In the genomic region with DNA sequence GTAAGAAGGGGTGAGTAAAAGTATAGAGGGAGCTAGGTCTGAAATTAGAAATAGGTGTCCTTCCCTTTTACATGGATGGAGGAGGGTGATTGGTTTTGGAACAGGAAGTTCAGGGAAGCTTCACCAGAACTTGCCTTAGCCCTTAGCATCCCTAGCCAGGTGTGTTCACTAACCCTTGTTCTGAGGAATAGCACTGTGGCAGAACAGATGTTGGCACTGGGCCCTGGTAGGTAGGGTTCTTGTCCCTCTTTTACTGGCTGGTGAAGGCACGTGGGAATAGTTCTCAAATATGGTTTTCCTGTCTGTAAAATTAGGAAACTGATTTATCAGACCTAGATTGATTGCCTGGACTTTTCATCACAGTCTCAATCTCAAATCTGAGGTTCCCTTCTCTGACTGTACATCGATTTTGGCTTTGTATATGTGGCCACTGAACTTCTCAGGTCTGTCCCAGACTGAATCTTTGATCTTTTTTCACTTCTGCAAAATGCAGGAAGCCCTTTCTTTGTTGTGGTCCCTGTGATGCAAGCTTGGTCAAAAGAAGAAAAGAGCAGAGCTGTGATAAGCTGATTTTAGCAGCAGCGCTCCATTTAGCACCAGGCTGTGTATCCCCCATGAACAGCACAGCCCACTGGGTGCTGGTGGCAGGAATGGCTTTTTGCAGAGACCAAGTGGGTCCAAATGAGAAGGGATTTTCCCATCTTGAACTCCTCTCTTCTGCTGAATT, we compare ENCODE assay signal across 8 cellular contexts.
DNase-seq lines count a peak whose midpoint lies in the region; ATAC-seq and TF ChIP-seq lines count a peak whose summit lies in the region.

No MANE protein-coding gene starts in this region.

- ATAC-seq in DND-41 (ENCODE audit: insufficient read depth, low read depth), result 0 out of 3 replicates have a peak, but pooled peaks have one; percentile 44
- ATAC-seq in GM19324 (IDR thresholded peaks at IDR 0.05; ENCODE audit: low FRiP score, unreplicated experiment), result peak; percentile 88
- peak; percentile 94 for ATAC-seq in HG03039 (IDR thresholded peaks at IDR 0.05; ENCODE audit: unreplicated experiment)
- ATAC-seq in WTC11, result no peak

- no peaks in the 10 kb centered on the region for H3K36me3 Mint-ChIP-seq in WTC11

- H3K4me3 ChIP-seq in DND-41 (ENCODE audit: low read depth in 1 of 2, low read length in 2 of 2), result no peak overlapping the region
- peak overlapping the region; percentile 14; the same call in 1 of the 2 replicates for H3K4me3 ChIP-seq in OCI-LY3 (ENCODE audit: low read length)

- H3K79me2 ChIP-seq in DND-41 (ENCODE audit: insufficient read depth, low read length), result no peaks in the 10 kb centered on the region
- no peaks in the 10 kb centered on the region for H3K79me2 ChIP-seq in OCI-LY3 (ENCODE audit: low read length)

- H3K9me3 ChIP-seq in DND-41 (ENCODE audit: insufficient read depth, low read length, severe bottlenecking), result no peaks in the 10 kb centered on the region
- no peaks in the 10 kb centered on the region for H3K9me3 ChIP-seq in OCI-LY3 (ENCODE audit: insufficient read depth, low read length)

- H3K27ac ChIP-seq in DND-41 (ENCODE audit: low read length) (no peak overlapping the region), OCI-LY3 (ENCODE audit: low read length) (no peak overlapping the region)

- H3K27ac Mint-ChIP-seq in WTC11, result no peak overlapping the region

- H2AFZ ChIP-seq in DND-41 (ENCODE audit: low read depth, low read length) (no peak overlapping the region), OCI-LY3 (ENCODE audit: low read depth, low read length) (no peak overlapping the region)

- CTCF ChIA-PET in WTC11 (lab: Charles Lee), result interaction anchor here (1.1 to 1.3 kb wide), 2 partner anchors 9 to 21 kb away, joined by 3 to 4 read pairs; no protein-coding TSS in a partner anchor

- H3K4me3 Mint-ChIP-seq in WTC11, result no peak overlapping the region

- TF ChIP-seq CTCF in DND-41 (IDR thresholded peaks at IDR 0.05; ENCODE audit: borderline replicate concordance, extremely low read depth, low read length, poor library complexity, severe bottlenecking) (no peak), OCI-LY3 (IDR thresholded peaks at IDR 0.05; ENCODE audit: low read depth, low read length) (no peak), WTC11 (IDR thresholded peaks at IDR 0.05) (no peak)

- no peaks in the 10 kb centered on the region for H3K27me3 Mint-ChIP-seq in WTC11 (ENCODE audit: low read depth)

- DNase-seq in DND-41, result peak; percentile 7
- no peak for DNase-seq in NCI-H2227 (lab: John Stamatoyannopoulos, UW; ENCODE audit: unreplicated experiment)
- no peak for DNase-seq in activated naive CD4-positive, alpha-beta T cell treated with anti-CD3 and anti-CD28 coated beads, Interleukin-2, amount 50 U/mL, for 16 hours
- no peak for DNase-seq in iPS-NIHi7 (ENCODE audit: extremely low spot score)
- DNase-seq in WTC11 (ENCODE audit: low spot score), result no peak

- H3K4me1 Mint-ChIP-seq in WTC11, result no peaks in the 10 kb centered on the region

- H4K20me1 ChIP-seq in DND-41 (ENCODE audit: insufficient read depth, low read length), result no peaks in the 10 kb centered on the region
- no peaks in the 10 kb centered on the region for H4K20me1 ChIP-seq in OCI-LY3 (ENCODE audit: insufficient read depth, low read length)

- H3K4me2 ChIP-seq in DND-41 (ENCODE audit: insufficient read depth, low read length) (no peak overlapping the region), OCI-LY3 (ENCODE audit: low read length) (peak overlapping the region; percentile 56)

- H3K4me1 ChIP-seq in DND-41 (ENCODE audit: insufficient read depth, low read length), result no peaks in the 10 kb centered on the region
- H3K4me1 ChIP-seq in OCI-LY3 (ENCODE audit: low read length), result peaks cover 17% of the 10 kb centered on the region

- POLR2A ChIA-PET in WTC11 (lab: Charles Lee), result no interaction called here

- H3K9me3 Mint-ChIP-seq in WTC11, result peaks cover under 1% of the 10 kb centered on the region

- H3K27me3 ChIP-seq in DND-41 (ENCODE audit: insufficient read depth, low read length, poor library complexity) (no peaks in the 10 kb centered on the region), OCI-LY3 (ENCODE audit: low read depth, low read length) (peaks cover 15% of the 10 kb centered on the region; the same call in 1 of the 2 replicates)

- H3K9ac ChIP-seq in DND-41 (ENCODE audit: low read depth, low read length) (no peak overlapping the region), OCI-LY3 (ENCODE audit: low read length) (no peak overlapping the region)

- H3K36me3 ChIP-seq in DND-41 (ENCODE audit: insufficient read depth, low read length) (no peaks in the 10 kb centered on the region), OCI-LY3 (replicated peaks; ENCODE audit: low read depth, low read length) (no peaks in the 10 kb centered on the region)

TF ChIP-seq in WTC11, 78 proteins besides CTCF, POLR2A, EP300 and RAD21:
- no peak for TF ChIP-seq E2F1 (CRISPR knock-in tag; IDR thresholded peaks at IDR 0.05)
- TF ChIP-seq, protein P1, sequence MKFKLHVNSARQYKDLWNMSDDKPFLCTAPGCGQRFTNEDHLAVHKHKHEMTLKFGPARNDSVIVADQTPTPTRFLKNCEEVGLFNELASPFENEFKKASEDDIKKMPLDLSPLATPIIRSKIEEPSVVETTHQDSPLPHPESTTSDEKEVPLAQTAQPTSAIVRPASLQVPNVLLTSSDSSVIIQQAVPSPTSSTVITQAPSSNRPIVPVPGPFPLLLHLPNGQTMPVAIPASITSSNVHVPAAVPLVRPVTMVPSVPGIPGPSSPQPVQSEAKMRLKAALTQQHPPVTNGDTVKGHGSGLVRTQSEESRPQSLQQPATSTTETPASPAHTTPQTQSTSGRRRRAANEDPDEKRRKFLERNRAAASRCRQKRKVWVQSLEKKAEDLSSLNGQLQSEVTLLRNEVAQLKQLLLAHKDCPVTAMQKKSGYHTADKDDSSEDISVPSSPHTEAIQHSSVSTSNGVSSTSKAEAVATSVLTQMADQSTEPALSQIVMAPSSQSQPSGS (CRISPR knock-in tag; IDR thresholded peaks at IDR 0.05; ENCODE audit: borderline replicate concordance, low read depth), result no peak
- TF ChIP-seq OVOL2 (CRISPR knock-in tag; IDR thresholded peaks at IDR 0.05; ENCODE audit: borderline replicate concordance), result no peak
- TF ChIP-seq NR2C2 (CRISPR knock-in tag; IDR thresholded peaks at IDR 0.05), result no peak
- TF ChIP-seq ZBTB21 (CRISPR knock-in tag; IDR thresholded peaks at IDR 0.05; ENCODE audit: borderline replicate concordance), result no peak
- no peak for TF ChIP-seq FOXP1 (CRISPR knock-in tag; IDR thresholded peaks at IDR 0.05; ENCODE audit: borderline replicate concordance)
- no peak for TF ChIP-seq PRDM15 (CRISPR knock-in tag; IDR thresholded peaks at IDR 0.05)
